ENCODE assay signal across 10 cellular contexts in the genomic region with DNA sequence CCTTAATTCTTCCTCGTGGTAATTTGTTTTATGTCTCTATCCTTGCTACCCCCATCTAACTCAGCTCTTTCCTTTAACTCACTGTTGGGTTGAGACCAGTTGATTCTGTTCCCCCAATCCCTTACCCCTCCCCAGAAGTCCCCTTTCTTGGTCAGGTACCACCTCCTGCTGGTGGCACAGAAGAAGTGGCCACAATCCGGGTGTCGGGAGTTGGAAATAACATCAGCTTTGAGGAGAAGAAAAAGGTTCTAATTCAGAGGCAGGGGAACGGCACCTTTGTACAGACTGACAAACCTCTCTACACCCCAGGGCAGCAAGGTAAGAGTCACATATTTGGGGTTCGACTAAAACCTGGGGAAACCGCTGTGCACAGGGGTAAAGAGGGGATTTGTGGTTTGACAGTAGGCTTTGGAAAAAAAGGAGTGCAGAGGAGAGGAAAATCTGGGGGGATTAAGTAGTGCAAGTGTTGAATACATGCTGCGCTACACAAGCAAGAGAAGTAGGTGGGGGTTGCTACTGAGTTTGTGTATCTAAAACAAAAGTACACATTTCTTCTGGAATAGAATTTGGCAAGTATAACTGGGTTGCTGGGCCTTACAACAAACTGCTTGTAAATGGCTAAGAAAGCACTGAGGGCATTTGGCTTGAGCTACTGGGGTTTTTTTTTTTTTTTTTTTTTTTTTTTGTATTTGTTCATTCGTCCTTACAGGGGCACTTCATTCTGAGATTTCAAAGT. TPM values are rescaled to one million over a fixed set of nuclear protein-coding genes. Genes with fewer than 3 reads are reported as not detected.
A peak's percentile ranks its signal among the peaks of the same experiment; 100 is the strongest.
DNase-seq lines count a peak whose midpoint lies in the region; ATAC-seq and TF ChIP-seq lines count a peak whose summit lies in the region.
"Had no signal": no experiment of that assay in that cellular context is flagged by ENCODE, and none has a peak within 500 bp of the region (broad histone marks: within the 10 kb centered on the region; RNA-seq: fewer than 3 reads in every experiment).

No MANE protein-coding gene starts in this region.

- H3K27ac ChIP-seq in tibial nerve (peak overlapping the region in 2 of 4 donors; percentile 40 to 74), RWPE1 (no peak overlapping the region)

- no peaks in the 10 kb centered on the region for H3K36me3 Mint-ChIP-seq in activated CD4-positive, alpha-beta T cell treated with anti-CD3 and anti-CD28 coated beads, Interleukin-2, amount 10 ng/mL, durations not matched to agents 24 days and 14 days (ENCODE audit: low read depth)

- intact Hi-C loops in activated CD4-positive, alpha-beta T cell treated with anti-CD3 and anti-CD28 coated beads, Interleukin-2, amount 10 ng/mL, durations not matched to agents 24 days and 14 days (cut with micrococcal nuclease), result no loop called here

- peaks cover 2% of the 10 kb centered on the region for H3K36me3 ChIP-seq in iPS-15b (ENCODE audit: control insufficient read depth, insufficient read depth, low read length)
- H3K36me3 ChIP-seq in tibial nerve, result no peaks in the 10 kb centered on the region

- H3K27ac Mint-ChIP-seq in activated CD4-positive, alpha-beta T cell treated with anti-CD3 and anti-CD28 coated beads, Interleukin-2, amount 10 ng/mL, durations not matched to agents 24 days and 14 days, result no peak overlapping the region
- H3K27ac Mint-ChIP-seq: CD4-positive, alpha-beta T cell had no signal

- DNase-seq in activated CD4-positive, alpha-beta T cell treated with anti-CD3 and anti-CD28 coated beads for 48 hours, result peak; percentile 7
- DNase-seq in activated CD4-positive, alpha-beta T cell treated with anti-CD3 and anti-CD28 coated beads, Interleukin-2, amount 10 ng/mL, durations not matched to agents 24 days and 14 days, result no peak
- DNase-seq in anterior cingulate cortex (lab: John Stamatoyannopoulos, UW) (peak in 39 of 58 donors; percentile 4 to 80 (median 20)), tibial nerve (ENCODE audit: low spot score in 2 of 2) (peak in 1 of 2 donors; percentile 9), RWPE1 (ENCODE audit: low spot score) (no peak), NCI-H345 treated with DMSO at 0.1 percent for 48 hours (lab: John Stamatoyannopoulos, UW; ENCODE audit: unreplicated experiment) (no peak)

- ATAC-seq in GM18861 (IDR thresholded peaks at IDR 0.05; ENCODE audit: unreplicated experiment), result no peak

- peaks cover 14% of the 10 kb centered on the region for H3K4me1 ChIP-seq in iPS-15b (ENCODE audit: control insufficient read depth, insufficient read depth, low read length)
- H3K4me1 ChIP-seq in tibial nerve, result peaks cover 0 to 3% (median 0%) of the 10 kb centered on the region in 4 donors

- H3K4me3 ChIP-seq in iPS-15b (ENCODE audit: low read depth, low read length), result peak overlapping the region; percentile 38
- H3K4me3 ChIP-seq in tibial nerve, result no peak overlapping the region

- peak overlapping the region; percentile 38 for H3K9ac ChIP-seq in iPS-15b (ENCODE audit: low read depth, low read length)

- H3K27me3 ChIP-seq in iPS-15b (ENCODE audit: control insufficient read depth, insufficient read depth, low read length) (no peaks in the 10 kb centered on the region), tibial nerve (no peaks in the 10 kb centered on the region)

- TF ChIP-seq CTCF in tibial nerve (IDR thresholded peaks at IDR 0.05), result peak; percentile 33 to 78 (median 56)
- TF ChIP-seq CTCF in RWPE1 (conservative IDR thresholded peaks at IDR 0.05; ENCODE audit: low read depth), result no peak

- CTCF ChIA-PET in RWPE1 (lab: Yijun Ruan, JAX), result interaction anchor here (1.8 kb wide), 1 partner anchor 67 kb away, joined by 6 read pairs; no protein-coding TSS in a partner anchor

- WGBS in tibial nerve, 2 donors, result 29 to 30% methylated on average over 8 of the region's 8 CpGs

- POLR2A ChIA-PET in RWPE1 (lab: Yijun Ruan, JAX; ENCODE audit: low non-redundant PET), result no interaction called here

- H3K4me3 Mint-ChIP-seq in activated CD4-positive, alpha-beta T cell treated with anti-CD3 and anti-CD28 coated beads, Interleukin-2, amount 10 ng/mL, durations not matched to agents 24 days and 14 days, result no peak overlapping the region
- H3K4me3 Mint-ChIP-seq: CD4-positive, alpha-beta T cell had no signal

- no peak for TF ChIP-seq EP300 in tibial nerve (IDR thresholded peaks at IDR 0.05)

- H3K4me1 Mint-ChIP-seq in activated CD4-positive, alpha-beta T cell treated with anti-CD3 and anti-CD28 coated beads, Interleukin-2, amount 10 ng/mL, durations not matched to agents 24 days and 14 days, result peaks cover 3% of the 10 kb centered on the region

- no peak for TF ChIP-seq POLR2A in tibial nerve (IDR thresholded peaks at IDR 0.05)

- no peaks in the 10 kb centered on the region for H3K9me3 Mint-ChIP-seq in activated CD4-positive, alpha-beta T cell treated with anti-CD3 and anti-CD28 coated beads, Interleukin-2, amount 10 ng/mL, durations not matched to agents 24 days and 14 days
- H3K9me3 Mint-ChIP-seq: CD4-positive, alpha-beta T cell had no signal

- peaks cover 17% of the 10 kb centered on the region for H3K27me3 Mint-ChIP-seq in activated CD4-positive, alpha-beta T cell treated with anti-CD3 and anti-CD28 coated beads, Interleukin-2, amount 10 ng/mL, durations not matched to agents 24 days and 14 days

- H3K9me3 ChIP-seq in iPS-15b (ENCODE audit: control insufficient read depth, insufficient read depth, low read length), result no peaks in the 10 kb centered on the region
- H3K9me3 ChIP-seq in tibial nerve, result peaks cover 0 to 5% (median 0%) of the 10 kb centered on the region in 4 donors

RNA-seq across cellular contexts. Expression of gene A2ML1, which starts 1.3 kb away (rescaled TPM):
- total RNA-seq in activated CD4-positive, alpha-beta T cell treated with anti-CD3 and anti-CD28 coated beads, Interleukin-2, amount 10 ng/mL, durations not matched to agents 24 days and 14 days, result not detected in 2 replicates
- total RNA-seq in tibial nerve, result 1 to 10 TPM; 5.7 to 9.8 (median 7.1) TPM
- total RNA-seq: CD4-positive, alpha-beta T cell; T-helper 1 cell treated with Interleukin-12 subunit alpha and Interleukin-12 subunit beta and Interleukin-4 antibody, amounts not matched to agents 30 ng/mL and 1 ng/mL, for 36 hours had no signal

Comparison
In these comparisons a context has a peak if more than half of its experiments do, and no peak if none do; other contexts are left out.
1. DNase-seq: peak in activated CD4-positive, alpha-beta T cell treated with anti-CD3 and anti-CD28 coated beads for 48 hours (single experiment) and anterior cingulate cortex (39 of 58); none in activated CD4-positive, alpha-beta T cell treated with anti-CD3 and anti-CD28 coated beads, Interleukin-2, amount 10 ng/mL, durations not matched to agents 24 days and 14 days (single experiment), RWPE1 (single experiment) and NCI-H345 treated with DMSO at 0.1 percent for 48 hours (single experiment).